ENCODE assay signal across 19 cellular contexts in genomic region chr16:19092653-19093410, GRCh38. TPM values are rescaled to one million over a fixed set of nuclear protein-coding genes. Genes with fewer than 3 reads are reported as not detected.
"Had no signal": no experiment of that assay in that cellular context is flagged by ENCODE, and none has a peak within 500 bp of the region (broad histone marks: within the 10 kb centered on the region; RNA-seq: fewer than 3 reads in every experiment).

No MANE protein-coding gene starts in this region.

- H3K9me3 ChIP-seq: tibial artery, uterus had no signal

- H3K4me3 ChIP-seq: coronary artery, tibial artery, uterus had no signal

- H3K36me3 Mint-ChIP-seq: activated naive CD4-positive, alpha-beta T cell treated with anti-CD3 and anti-CD28 coated beads, Interleukin-2, amount 50 U/mL, for 24 hours; immature natural killer cell; mesothelial cell of epicardium; WTC11 had no signal

- H3K9me3 Mint-ChIP-seq: immature natural killer cell had no signal

- H3K27me3 ChIP-seq: tibial artery, uterus had no signal

- H3K4me3 Mint-ChIP-seq: activated CD8-positive, alpha-beta T cell treated with anti-CD3 and anti-CD28 coated beads for 36 hours; activated naive CD4-positive, alpha-beta T cell treated with anti-CD3 and anti-CD28 coated beads, Interleukin-2, amount 50 U/mL, for 24 hours; activated T-cell treated with anti-CD3 and anti-CD28 coated beads, Interleukin-2, amount 50 U/mL, for 4 hours; immature natural killer cell; mesothelial cell of epicardium; stimulated activated naive B cell treated with anti-CD40 and anti-IgM and Interleukin-4, amounts not matched to agents 10 μg/mL and 1 μg/mL and 100 μg/mL, for 72 hours; WTC11 had no signal

- H3K4me1 Mint-ChIP-seq: immature natural killer cell, mesothelial cell of epicardium had no signal

- H3K36me3 ChIP-seq: tibial artery, uterus had no signal

- H3K4me1 ChIP-seq: tibial artery, uterus had no signal

- H3K27ac ChIP-seq: tibial artery, uterus had no signal

- H3K27ac Mint-ChIP-seq: activated CD8-positive, alpha-beta T cell treated with anti-CD3 and anti-CD28 coated beads for 36 hours; activated naive CD4-positive, alpha-beta T cell treated with anti-CD3 and anti-CD28 coated beads, Interleukin-2, amount 50 U/mL, for 24 hours; immature natural killer cell; mesothelial cell of epicardium; stimulated activated naive B cell treated with anti-CD40 and anti-IgM and Interleukin-4, amounts not matched to agents 10 μg/mL and 1 μg/mL and 100 μg/mL, for 72 hours; WTC11 had no signal

- FAIRE-seq: frontal cortex, TTC549 had no signal

- DNase-seq: activated CD4-positive, alpha-beta T cell treated with anti-CD3 and anti-CD28 coated beads for 4 hours; activated CD8-positive, alpha-beta T cell treated with anti-CD3 and anti-CD28 coated beads for 36 hours; activated effector memory CD4-positive, alpha-beta T cell treated with anti-CD3 and anti-CD28 coated beads, Interleukin-2, amount 50 U/mL, for 16 hours; activated T-cell treated with anti-CD3 and anti-CD28 coated beads, Interleukin-2, amount 50 U/mL, for 4 hours; central memory CD4-positive, alpha-beta T cell; effector CD8-positive, alpha-beta T cell; head of caudate nucleus; immature natural killer cell; stimulated activated CD4-positive, alpha-beta T cell treated with anti-CD3 and anti-CD28 coated beads, Interleukin-2, amount 100 ng/mL, for 48 hours; stimulated activated naive B cell treated with anti-CD40 and anti-IgM and Interleukin-4, amounts not matched to agents 10 μg/mL and 1 μg/mL and 100 μg/mL, for 72 hours; uterus had no signal

RNA-seq across cellular contexts. Expression of gene ITPRIPL2, which starts 20.9 kb away (rescaled TPM):
- polyA plus RNA-seq: neural cell had no signal
